ENCODE assay signal across 9 cellular contexts in the genomic region with DNA sequence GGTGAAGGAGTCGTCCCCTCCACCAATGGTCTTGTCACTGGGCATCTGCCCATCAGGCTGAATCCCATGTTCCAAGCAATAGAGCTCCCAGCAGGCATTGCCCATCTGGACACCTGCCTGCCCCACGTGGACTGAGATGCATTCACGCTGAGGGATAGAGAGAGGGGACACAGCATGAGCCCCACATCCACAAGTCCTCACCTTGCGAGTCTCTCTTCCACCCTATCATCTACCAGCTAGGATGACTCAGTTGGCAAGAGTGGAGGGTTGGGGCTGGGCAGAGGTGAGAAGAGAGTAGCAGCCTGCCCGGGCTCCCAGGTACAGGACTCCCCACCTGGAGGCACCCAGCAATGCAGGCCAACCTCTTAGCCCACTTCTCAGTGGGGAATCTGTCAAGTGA. TPM values are rescaled to one million over a fixed set of nuclear protein-coding genes. Genes with fewer than 3 reads are reported as not detected.
A peak's percentile ranks its signal among the peaks of the same experiment; 100 is the strongest.
DNase-seq lines count a peak whose midpoint lies in the region; ATAC-seq and TF ChIP-seq lines count a peak whose summit lies in the region.
"Had no signal": no experiment of that assay in that cellular context is flagged by ENCODE, and none has a peak within 500 bp of the region (broad histone marks: within the 10 kb centered on the region; RNA-seq: fewer than 3 reads in every experiment).

No MANE protein-coding gene starts in this region.

- peaks cover 4 to 14% of the 10 kb centered on the region in 2 donors for H3K36me3 Mint-ChIP-seq in activated T-cell treated with anti-CD3 and anti-CD28 coated beads, Interleukin-2, amount 50 U/mL, for 72 hours (ENCODE audit: insufficient read depth in 2 of 2)
- no peaks in the 10 kb centered on the region for H3K36me3 Mint-ChIP-seq in type B pancreatic cell

- no peak for DNase-seq in right atrium auricular region (ENCODE audit: low spot score)
- DNase-seq in Right ventricle myocardium inferior (ENCODE audit: missing footprints), result no peak
- peak; percentile 44 to 47 for DNase-seq in activated T-cell treated with anti-CD3 and anti-CD28 coated beads, Interleukin-2, amount 50 U/mL, for 72 hours
- DNase-seq in kidney tubule cell (ENCODE audit: low spot score), result peak; percentile 71
- no peak for DNase-seq in type B pancreatic cell (ENCODE audit: extremely low spot score, unreplicated experiment)
- DNase-seq in superior temporal gyrus (ENCODE audit: extremely low spot score), result no peak
- DNase-seq in BE2C, result no peak

- no peaks in the 10 kb centered on the region for H3K27me3 ChIP-seq in right atrium auricular region
- H3K27me3 ChIP-seq in BE2C, result peaks cover 48% of the 10 kb centered on the region

- H3K27me3 Mint-ChIP-seq in activated T-cell treated with anti-CD3 and anti-CD28 coated beads, Interleukin-2, amount 50 U/mL, for 72 hours (ENCODE audit: low read depth), result no peaks in the 10 kb centered on the region
- H3K27me3 Mint-ChIP-seq in type B pancreatic cell, result peaks cover 56% of the 10 kb centered on the region

- H3K4me1 ChIP-seq in right atrium auricular region (peaks cover 0 to 46% of the 10 kb centered on the region in 2 donors), BE2C (peaks cover 15% of the 10 kb centered on the region)

- H3K4me1 Mint-ChIP-seq in activated T-cell treated with anti-CD3 and anti-CD28 coated beads, Interleukin-2, amount 50 U/mL, for 72 hours (ENCODE audit: low read depth), result peaks cover 75% of the 10 kb centered on the region
- H3K4me1 Mint-ChIP-seq in type B pancreatic cell (ENCODE audit: unreplicated experiment), result peaks cover 14% of the 10 kb centered on the region

- H3K27ac ChIP-seq in right atrium auricular region, result peak overlapping the region; percentile 74 to 89

- peak overlapping the region; percentile 75 to 78 for H3K4me3 Mint-ChIP-seq in activated T-cell treated with anti-CD3 and anti-CD28 coated beads, Interleukin-2, amount 50 U/mL, for 72 hours
- H3K4me3 Mint-ChIP-seq in type B pancreatic cell, result peak overlapping the region; percentile 83

- peak overlapping the region; percentile 21 for H3K27ac Mint-ChIP-seq in activated T-cell treated with anti-CD3 and anti-CD28 coated beads, Interleukin-2, amount 50 U/mL, for 72 hours
- no peak overlapping the region for H3K27ac Mint-ChIP-seq in type B pancreatic cell

- ATAC-seq in Right ventricle myocardium inferior (no peak), HG02840 (IDR thresholded peaks at IDR 0.05; ENCODE audit: low FRiP score, unreplicated experiment) (no peak)
- no peak for ATAC-seq in activated T-cell treated with anti-CD3 and anti-CD28 coated beads, Interleukin-2, amount 50 U/mL, for 72 hours (replicated peaks in 1 of 2)

- TF ChIP-seq CTCF in right atrium auricular region (IDR thresholded peaks at IDR 0.05) (no peak), type B pancreatic cell (conservative IDR thresholded peaks at IDR 0.05) (no peak), BE2C (IDR thresholded peaks at IDR 0.05; ENCODE audit: low read depth, low read length) (no peak)

- peak overlapping the region; percentile 62 to 68 for H3K4me3 ChIP-seq in right atrium auricular region
- H3K4me3 ChIP-seq in BE2C (ENCODE audit: low read depth, low read length), result no peak overlapping the region

- no peaks in the 10 kb centered on the region for H3K9me3 Mint-ChIP-seq in activated T-cell treated with anti-CD3 and anti-CD28 coated beads, Interleukin-2, amount 50 U/mL, for 72 hours
- no peaks in the 10 kb centered on the region for H3K9me3 Mint-ChIP-seq in type B pancreatic cell

- H3K9me3 ChIP-seq in right atrium auricular region, result no peaks in the 10 kb centered on the region
- no peaks in the 10 kb centered on the region for H3K9me3 ChIP-seq in BE2C

- intact Hi-C loops in Right ventricle myocardium inferior (cut with DNase I), result loop anchor here (2.0 kb wide), 2 partner anchors 43 to 75 kb away; a partner anchor contains a TSS

- peaks cover 17% of the 10 kb centered on the region for H3K36me3 ChIP-seq in right atrium auricular region
- H3K36me3 ChIP-seq in BE2C, result no peaks in the 10 kb centered on the region

RNA-seq across cellular contexts. Expression of a gene that starts 1.0 kb away (rescaled TPM):
- not detected for total RNA-seq in right atrium auricular region
- total RNA-seq in Right ventricle myocardium inferior, result not detected
- not detected for total RNA-seq in activated T-cell treated with anti-CD3 and anti-CD28 coated beads, Interleukin-2, amount 50 U/mL, for 72 hours
- not detected in 2 replicates for total RNA-seq in type B pancreatic cell (ENCODE audit: low replicate concordance)
- polyA plus RNA-seq in BE2C (2012; ENCODE audit: insufficient read depth, insufficient read length, low read depth), result 0.37 TPM
- total RNA-seq: NCI-H460 had no signal

RNA-seq across cellular contexts. Expression of a gene that starts 1.6 kb away (rescaled TPM):
- total RNA-seq in right atrium auricular region (100 to 1,000 TPM in 1 of 2 donors, 10 to 100 TPM in 1; 51.7 to 159 TPM), Right ventricle myocardium inferior (128 TPM), type B pancreatic cell (ENCODE audit: low replicate concordance) (25.4 and 81.1 TPM in 2 replicates)
- 10 to 100 TPM; 82.0 to 99.8 TPM for total RNA-seq in activated T-cell treated with anti-CD3 and anti-CD28 coated beads, Interleukin-2, amount 50 U/mL, for 72 hours
- 24.7 TPM for polyA plus RNA-seq in BE2C (2012; ENCODE audit: insufficient read depth, insufficient read length, low read depth)

RNA-seq across cellular contexts. Expression of a gene that starts 6.8 kb away (rescaled TPM):
- total RNA-seq in right atrium auricular region (1 to 10 TPM; 7.0 to 9.0 TPM), Right ventricle myocardium inferior (17.1 TPM), type B pancreatic cell (ENCODE audit: low replicate concordance) (34.2 and 37.5 TPM in 2 replicates)
- total RNA-seq in activated T-cell treated with anti-CD3 and anti-CD28 coated beads, Interleukin-2, amount 50 U/mL, for 72 hours, result 10 to 100 TPM; 36.8 to 46.0 TPM
- 130 TPM for polyA plus RNA-seq in BE2C (2012; ENCODE audit: insufficient read depth, insufficient read length, low read depth)

RNA-seq across cellular contexts. Expression of a gene that starts 6.8 kb away (rescaled TPM):
- total RNA-seq in right atrium auricular region (1 to 10 TPM; 1.8 to 3.4 TPM), Right ventricle myocardium inferior (1.8 TPM), type B pancreatic cell (ENCODE audit: low replicate concordance) (4.4 and 16.1 TPM in 2 replicates)
- 1 to 10 TPM; 2.3 to 3.4 TPM for total RNA-seq in activated T-cell treated with anti-CD3 and anti-CD28 coated beads, Interleukin-2, amount 50 U/mL, for 72 hours
- 9.1 TPM for polyA plus RNA-seq in BE2C (2012; ENCODE audit: insufficient read depth, insufficient read length, low read depth)

RNA-seq across cellular contexts. Expression of a gene that starts 22.5 kb away (rescaled TPM):
- 10 to 100 TPM; 14.5 to 14.9 TPM for total RNA-seq in right atrium auricular region
- 26.6 TPM for total RNA-seq in Right ventricle myocardium inferior
- total RNA-seq in activated T-cell treated with anti-CD3 and anti-CD28 coated beads, Interleukin-2, amount 50 U/mL, for 72 hours, result 100 to 1,000 TPM; 101 to 117 TPM
- total RNA-seq in type B pancreatic cell (ENCODE audit: low replicate concordance), result 58.7 and 58.8 TPM in 2 replicates
- 67.7 TPM for polyA plus RNA-seq in BE2C (2012; ENCODE audit: insufficient read depth, insufficient read length, low read depth)

Comparison
In these comparisons a context has a peak if more than half of its experiments do, and no peak if none do; other contexts are left out.
1. DNase-seq: peak in activated T-cell treated with anti-CD3 and anti-CD28 coated beads, Interleukin-2, amount 50 U/mL, for 72 hours (2 of 2) and kidney tubule cell (single experiment); none in right atrium auricular region (single experiment), Right ventricle myocardium inferior (single experiment), type B pancreatic cell (single experiment), superior temporal gyrus (single experiment) and BE2C (single experiment).